ENCODE assay signal across 8 cellular contexts in genomic region chr3:47163023-47163989, GRCh38. TPM values are rescaled to one million over a fixed set of nuclear protein-coding genes. Genes with fewer than 3 reads are reported as not detected.
DNase-seq lines count a peak whose midpoint lies in the region; ATAC-seq and TF ChIP-seq lines count a peak whose summit lies in the region.

No MANE protein-coding gene starts in this region.

- H3K4me3 Mint-ChIP-seq in activated CD4-positive, alpha-beta T cell treated with anti-CD3 and anti-CD28 coated beads, Interleukin-2, amount 10 ng/mL, durations not matched to agents 7 days and 5 days, result peak overlapping the region; percentile 97
- H3K4me3 Mint-ChIP-seq in dendritic cell treated with granulocyte-macrophage colony-stimulating factor and Interleukin-4, amounts not matched to agents 40 ng/mL and 50 ng/mL, for 4 days, result peak overlapping the region; percentile 97

- peak; percentile 26 to 59 (median 38) for ATAC-seq in right lobe of liver

- TF ChIP-seq POLR2A in right lobe of liver (IDR thresholded peaks at IDR 0.05), result peak; percentile 16

- H3K4me1 Mint-ChIP-seq in activated CD4-positive, alpha-beta T cell treated with anti-CD3 and anti-CD28 coated beads, Interleukin-2, amount 10 ng/mL, durations not matched to agents 7 days and 5 days, result peaks cover 47% of the 10 kb centered on the region
- H3K4me1 Mint-ChIP-seq in dendritic cell treated with granulocyte-macrophage colony-stimulating factor and Interleukin-4, amounts not matched to agents 40 ng/mL and 50 ng/mL, for 4 days (ENCODE audit: low read depth), result peaks cover 49% of the 10 kb centered on the region

- H3K27ac Mint-ChIP-seq in activated CD4-positive, alpha-beta T cell treated with anti-CD3 and anti-CD28 coated beads, Interleukin-2, amount 10 ng/mL, durations not matched to agents 7 days and 5 days, result peak overlapping the region; percentile 99
- peak overlapping the region; percentile 90 for H3K27ac Mint-ChIP-seq in dendritic cell treated with granulocyte-macrophage colony-stimulating factor and Interleukin-4, amounts not matched to agents 40 ng/mL and 50 ng/mL, for 4 days

- H3K4me3 ChIP-seq in H7 (ENCODE audit: insufficient read depth, low read depth, low read length) (peak overlapping the region; percentile 95), right lobe of liver (peak overlapping the region; percentile 81 to 97 (median 95))

- intact Hi-C loops in dendritic cell treated with granulocyte-macrophage colony-stimulating factor and Interleukin-4, amounts not matched to agents 40 ng/mL and 50 ng/mL, for 4 days (cut with micrococcal nuclease), result loop anchor here (5.0 to 10.0 kb wide), 3 partner anchors 49 to 151 kb away; no protein-coding TSS in a partner anchor
- intact Hi-C loops in right lobe of liver (cut with DNase I), result no loop called here

- no peaks in the 10 kb centered on the region; the same call in 1 of the 2 replicates for H3K36me3 ChIP-seq in H7 (replicated peaks; ENCODE audit: control insufficient read depth, insufficient read depth, low read length)
- H3K36me3 ChIP-seq in right lobe of liver, result no peaks in the 10 kb centered on the region

- CTCF ChIA-PET in GM10248 (lab: Yijun Ruan, JAX), result interaction anchor here (1.4 to 3.2 kb wide), 8 partner anchors 14 to 184 kb away, joined by 3 to 15 read pairs (median 7); no protein-coding TSS in a partner anchor
- CTCF ChIA-PET in activated CD4-positive, alpha-beta T cell treated with anti-CD3 and anti-CD28 coated beads, Interleukin-2, amount 10 ng/mL, durations not matched to agents 7 days and 5 days (lab: Charles Lee), result interaction anchor here (0.5 to 2.3 kb wide), 8 partner anchors 11 to 766 kb away, joined by 3 to 8 read pairs (median 4); no protein-coding TSS in a partner anchor

- no peaks in the 10 kb centered on the region for H3K9me3 ChIP-seq in right lobe of liver

- peaks cover 24% of the 10 kb centered on the region for H3K36me3 Mint-ChIP-seq in activated CD4-positive, alpha-beta T cell treated with anti-CD3 and anti-CD28 coated beads, Interleukin-2, amount 10 ng/mL, durations not matched to agents 7 days and 5 days (ENCODE audit: low read depth)
- peaks cover 25% of the 10 kb centered on the region for H3K36me3 Mint-ChIP-seq in dendritic cell treated with granulocyte-macrophage colony-stimulating factor and Interleukin-4, amounts not matched to agents 40 ng/mL and 50 ng/mL, for 4 days (ENCODE audit: low read depth)

- H3K27me3 ChIP-seq in H7 (ENCODE audit: control insufficient read depth, insufficient read depth, low read length), result no peaks in the 10 kb centered on the region
- H3K27me3 ChIP-seq in right lobe of liver, result no peaks in the 10 kb centered on the region

- no peaks in the 10 kb centered on the region for H3K9me3 Mint-ChIP-seq in activated CD4-positive, alpha-beta T cell treated with anti-CD3 and anti-CD28 coated beads, Interleukin-2, amount 10 ng/mL, durations not matched to agents 7 days and 5 days
- H3K9me3 Mint-ChIP-seq in dendritic cell treated with granulocyte-macrophage colony-stimulating factor and Interleukin-4, amounts not matched to agents 40 ng/mL and 50 ng/mL, for 4 days, result no peaks in the 10 kb centered on the region

- H3K27ac ChIP-seq in right lobe of liver, result peak overlapping the region; percentile 87 to 95 (median 93)

- WGBS in right lobe of liver (ENCODE audit: insufficient coverage, low coverage, low lambda C conversion rate, missing lambda C conversion rate), result 0% methylated on average over 14 of the region's 109 CpGs

- no peaks in the 10 kb centered on the region for H3K27me3 Mint-ChIP-seq in activated CD4-positive, alpha-beta T cell treated with anti-CD3 and anti-CD28 coated beads, Interleukin-2, amount 10 ng/mL, durations not matched to agents 7 days and 5 days
- no peaks in the 10 kb centered on the region for H3K27me3 Mint-ChIP-seq in dendritic cell treated with granulocyte-macrophage colony-stimulating factor and Interleukin-4, amounts not matched to agents 40 ng/mL and 50 ng/mL, for 4 days

- no peak for TF ChIP-seq CTCF in GM10248 (IDR thresholded peaks at IDR 0.05; ENCODE audit: control extremely low read depth, extremely low read depth, low read depth, missing control alignments)
- no peak for TF ChIP-seq CTCF in right lobe of liver (IDR thresholded peaks at IDR 0.05)

- H3K4me1 ChIP-seq in right lobe of liver, result peaks cover 0 to 44% (median 10%) of the 10 kb centered on the region in 4 donors

- DNase-seq in GM10248 (ENCODE audit: extremely low spot score) (peak; percentile 52), H7 (peak; percentile 83), M059J (ENCODE audit: low read depth) (peak; percentile 55), right lobe of liver (peak; percentile 62 to 71 (median 64)), NCI-H2081 treated with DMSO at 0.1 percent for 48 hours (lab: John Stamatoyannopoulos, UW) (no peak)
- peak; percentile 74 for DNase-seq in activated CD4-positive, alpha-beta T cell treated with anti-CD3 and anti-CD28 coated beads, Interleukin-2, amount 10 ng/mL, durations not matched to agents 7 days and 5 days
- DNase-seq in stimulated activated CD4-positive, alpha-beta T cell treated with anti-CD3 and anti-CD28 coated beads, Interleukin-4, amount 100 ng/mL, for 1 hour, result peak; percentile 58

- POLR2A ChIA-PET in GM10248 (lab: Yijun Ruan, JAX), result interaction anchor here (0.5 to 1.1 kb wide), 2 partner anchors 118 to 147 kb away, joined by 3 read pairs; no protein-coding TSS in a partner anchor
- POLR2A ChIA-PET in activated CD4-positive, alpha-beta T cell treated with anti-CD3 and anti-CD28 coated beads, Interleukin-2, amount 10 ng/mL, durations not matched to agents 7 days and 5 days (lab: Charles Lee), result interaction anchor here (0.9 kb wide), 1 partner anchor 10 kb away, joined by 3 read pairs; no protein-coding TSS in a partner anchor

RNA-seq across cellular contexts. Expression of gene SETD2, which starts 0.6 kb away (rescaled TPM):
- 15.4 and 23.1 TPM in 2 replicates for total RNA-seq in H7 (2014; rRNA removed; shearing (Covaris generic))
- 10.7 and 17.3 TPM in 2 replicates for total RNA-seq in M059J (2014; rRNA removed; shearing (Covaris generic))
- 10 to 100 TPM; 44.4 to 48.3 TPM for total RNA-seq in activated CD4-positive, alpha-beta T cell treated with anti-CD3 and anti-CD28 coated beads, Interleukin-2, amount 10 ng/mL, durations not matched to agents 7 days and 5 days
- 10 to 100 TPM; 20.3 to 27.0 (median 21.9) TPM for total RNA-seq in right lobe of liver
